ENCODE assay signal across 1 cellular context in the genomic region with DNA sequence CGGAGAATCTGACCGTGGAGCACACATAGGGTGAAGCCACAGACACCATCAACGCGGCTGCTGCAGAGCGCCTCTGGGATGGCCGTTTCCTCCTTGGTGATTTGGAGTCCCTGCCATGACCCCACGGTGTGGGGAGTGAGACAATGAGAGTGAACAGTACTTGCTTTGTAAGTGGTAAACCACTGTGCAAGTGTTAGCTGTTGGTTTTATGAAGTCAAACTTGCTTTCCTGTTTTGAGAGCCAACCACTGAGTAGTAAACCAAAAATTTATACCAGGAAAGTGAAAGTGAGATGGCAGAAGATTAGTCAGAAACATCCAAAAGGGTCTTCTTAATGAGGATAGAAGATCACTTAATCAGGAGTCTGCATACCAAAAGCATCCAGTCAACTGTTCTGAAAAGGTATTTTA.
TF ChIP-seq lines count a peak whose summit lies in the region.

No MANE protein-coding gene starts in this region.

TF ChIP-seq in GM12878, 131 proteins besides CTCF, POLR2A, EP300 and RAD21 (continued from another document and continues in another):
- TF ChIP-seq IRF4 (IDR thresholded peaks at IDR 0.05; ENCODE audit: low read depth, low read length) (peak; percentile 53; the same call in 1 of the 2 replicates), ZZZ3 (IDR thresholded peaks at IDR 0.05; ENCODE audit: control insufficient read depth, insufficient read length, low read depth) (no peak), BACH1 (IDR thresholded peaks at IDR 0.05; ENCODE audit: borderline replicate concordance) (peak; percentile 25; the same call in 1 of the 2 replicates), NFIC (IDR thresholded peaks at IDR 0.05; ENCODE audit: low read depth, low read length) (peak; percentile 47; the same call in 1 of the 2 replicates), DPF2 (IDR thresholded peaks at IDR 0.05) (peak; percentile 76; the same call in 1 of the 2 replicates), RAD51 (IDR thresholded peaks at IDR 0.05) (0 out of 2 replicates have a peak, but pooled peaks have one; percentile 19), SKIL (IDR thresholded peaks at IDR 0.05; ENCODE audit: low read depth, poor library complexity, severe bottlenecking) (peak; percentile 80), ELK1 (IDR thresholded peaks at IDR 0.05; ENCODE audit: low read depth, low read length) (no peak), CHD2 (IDR thresholded peaks at IDR 0.05; ENCODE audit: borderline replicate concordance, low read depth, low read length) (peak; percentile 56; the same call in 1 of the 2 replicates), ZNF207 (IDR thresholded peaks at IDR 0.05; ENCODE audit: borderline replicate concordance) (no peak), RCOR1 (conservative IDR thresholded peaks at IDR 0.05; ENCODE audit: low read depth, low read length) (peak; percentile 71; the same call in 1 of the 2 replicates), BCL11A (IDR thresholded peaks at IDR 0.05; ENCODE audit: low read depth, low read length) (peak; percentile 77), CBFB (IDR thresholded peaks at IDR 0.05; ENCODE audit: low read depth) (0 out of 2 replicates have a peak, but pooled peaks have one; percentile 28), SIN3A (IDR thresholded peaks at IDR 0.05; ENCODE audit: low read depth, low read length) (no peak), TCF12 (IDR thresholded peaks at IDR 0.05; ENCODE audit: low read depth, low read length) (peak; percentile 35; the same call in 1 of the 2 replicates), SP1 (IDR thresholded peaks at IDR 0.05; ENCODE audit: low read depth, low read length) (no peak), FOXK2 (IDR thresholded peaks at IDR 0.05) (0 out of 2 replicates have a peak, but pooled peaks have one; percentile 36), IKZF1 (conservative IDR thresholded peaks at IDR 0.05) (peak; percentile 88), ETV6 (conservative IDR thresholded peaks at IDR 0.05 in 1 of 2, IDR thresholded peaks at IDR 0.05 in 1 of 2; ENCODE audit: borderline replicate concordance in 1 of 2, low read depth in 1 of 2) (peak in 1 of 2 experiments; percentile 71; a peak in 1 of 4 replicates), SREBF1 (IDR thresholded peaks at IDR 0.05; ENCODE audit: low read length) (no peak), ESRRA (IDR thresholded peaks at IDR 0.05; ENCODE audit: low read length) (no peak), JUND (IDR thresholded peaks at IDR 0.05; ENCODE audit: low read depth, low read length) (no peak), MTA3 (IDR thresholded peaks at IDR 0.05; ENCODE audit: borderline replicate concordance, low read length) (peak; percentile 80; the same call in 1 of the 2 replicates), MYB (IDR thresholded peaks at IDR 0.05; ENCODE audit: borderline replicate concordance, low read depth, low read length) (no peak), ZNF384 (IDR thresholded peaks at IDR 0.05; ENCODE audit: borderline replicate concordance, low read depth, low read length) (no peak), ZNF274 (IDR thresholded peaks at IDR 0.05; ENCODE audit: insufficient read depth, insufficient read length) (no peak), EED (IDR thresholded peaks at IDR 0.05; ENCODE audit: low read depth) (peak; percentile 36; the same call in 1 of the 2 replicates), NBN (IDR thresholded peaks at IDR 0.05) (peak; percentile 72), BCL3 (IDR thresholded peaks at IDR 0.05; ENCODE audit: borderline replicate concordance, insufficient read depth, low read depth, low read length, poor library complexity, severe bottlenecking) (no peak), NR2C1 (IDR thresholded peaks at IDR 0.05) (no peak; the same call in 1 of the 2 replicates), IKZF2 (IDR thresholded peaks at IDR 0.05) (peak; percentile 84 to 86)
- TF ChIP-seq, protein P1, sequence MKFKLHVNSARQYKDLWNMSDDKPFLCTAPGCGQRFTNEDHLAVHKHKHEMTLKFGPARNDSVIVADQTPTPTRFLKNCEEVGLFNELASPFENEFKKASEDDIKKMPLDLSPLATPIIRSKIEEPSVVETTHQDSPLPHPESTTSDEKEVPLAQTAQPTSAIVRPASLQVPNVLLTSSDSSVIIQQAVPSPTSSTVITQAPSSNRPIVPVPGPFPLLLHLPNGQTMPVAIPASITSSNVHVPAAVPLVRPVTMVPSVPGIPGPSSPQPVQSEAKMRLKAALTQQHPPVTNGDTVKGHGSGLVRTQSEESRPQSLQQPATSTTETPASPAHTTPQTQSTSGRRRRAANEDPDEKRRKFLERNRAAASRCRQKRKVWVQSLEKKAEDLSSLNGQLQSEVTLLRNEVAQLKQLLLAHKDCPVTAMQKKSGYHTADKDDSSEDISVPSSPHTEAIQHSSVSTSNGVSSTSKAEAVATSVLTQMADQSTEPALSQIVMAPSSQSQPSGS (IDR thresholded peaks at IDR 0.05; ENCODE audit: low read length): 0 out of 2 replicates have a peak, but pooled peaks have one; percentile 54
- TF ChIP-seq, protein P2, sequence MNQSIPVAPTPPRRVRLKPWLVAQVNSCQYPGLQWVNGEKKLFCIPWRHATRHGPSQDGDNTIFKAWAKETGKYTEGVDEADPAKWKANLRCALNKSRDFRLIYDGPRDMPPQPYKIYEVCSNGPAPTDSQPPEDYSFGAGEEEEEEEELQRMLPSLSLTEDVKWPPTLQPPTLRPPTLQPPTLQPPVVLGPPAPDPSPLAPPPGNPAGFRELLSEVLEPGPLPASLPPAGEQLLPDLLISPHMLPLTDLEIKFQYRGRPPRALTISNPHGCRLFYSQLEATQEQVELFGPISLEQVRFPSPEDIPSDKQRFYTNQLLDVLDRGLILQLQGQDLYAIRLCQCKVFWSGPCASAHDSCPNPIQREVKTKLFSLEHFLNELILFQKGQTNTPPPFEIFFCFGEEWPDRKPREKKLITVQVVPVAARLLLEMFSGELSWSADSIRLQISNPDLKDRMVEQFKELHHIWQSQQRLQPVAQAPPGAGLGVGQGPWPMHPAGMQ (IDR thresholded peaks at IDR 0.05; ENCODE audit: borderline replicate concordance): no peak
- TF ChIP-seq, protein P3, sequence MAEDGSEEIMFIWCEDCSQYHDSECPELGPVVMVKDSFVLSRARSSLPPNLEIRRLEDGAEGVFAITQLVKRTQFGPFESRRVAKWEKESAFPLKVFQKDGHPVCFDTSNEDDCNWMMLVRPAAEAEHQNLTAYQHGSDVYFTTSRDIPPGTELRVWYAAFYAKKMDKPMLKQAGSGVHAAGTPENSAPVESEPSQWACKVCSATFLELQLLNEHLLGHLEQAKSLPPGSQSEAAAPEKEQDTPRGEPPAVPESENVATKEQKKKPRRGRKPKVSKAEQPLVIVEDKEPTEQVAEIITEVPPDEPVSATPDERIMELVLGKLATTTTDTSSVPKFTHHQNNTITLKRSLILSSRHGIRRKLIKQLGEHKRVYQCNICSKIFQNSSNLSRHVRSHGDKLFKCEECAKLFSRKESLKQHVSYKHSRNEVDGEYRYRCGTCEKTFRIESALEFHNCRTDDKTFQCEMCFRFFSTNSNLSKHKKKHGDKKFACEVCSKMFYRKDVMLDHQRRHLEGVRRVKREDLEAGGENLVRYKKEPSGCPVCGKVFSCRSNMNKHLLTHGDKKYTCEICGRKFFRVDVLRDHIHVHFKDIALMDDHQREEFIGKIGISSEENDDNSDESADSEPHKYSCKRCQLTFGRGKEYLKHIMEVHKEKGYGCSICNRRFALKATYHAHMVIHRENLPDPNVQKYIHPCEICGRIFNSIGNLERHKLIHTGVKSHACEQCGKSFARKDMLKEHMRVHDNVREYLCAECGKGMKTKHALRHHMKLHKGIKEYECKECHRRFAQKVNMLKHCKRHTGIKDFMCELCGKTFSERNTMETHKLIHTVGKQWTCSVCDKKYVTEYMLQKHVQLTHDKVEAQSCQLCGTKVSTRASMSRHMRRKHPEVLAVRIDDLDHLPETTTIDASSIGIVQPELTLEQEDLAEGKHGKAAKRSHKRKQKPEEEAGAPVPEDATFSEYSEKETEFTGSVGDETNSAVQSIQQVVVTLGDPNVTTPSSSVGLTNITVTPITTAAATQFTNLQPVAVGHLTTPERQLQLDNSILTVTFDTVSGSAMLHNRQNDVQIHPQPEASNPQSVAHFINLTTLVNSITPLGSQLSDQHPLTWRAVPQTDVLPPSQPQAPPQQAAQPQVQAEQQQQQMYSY (CRISPR knock-in tag; IDR thresholded peaks at IDR 0.05): no peak
- TF ChIP-seq, protein P4, sequence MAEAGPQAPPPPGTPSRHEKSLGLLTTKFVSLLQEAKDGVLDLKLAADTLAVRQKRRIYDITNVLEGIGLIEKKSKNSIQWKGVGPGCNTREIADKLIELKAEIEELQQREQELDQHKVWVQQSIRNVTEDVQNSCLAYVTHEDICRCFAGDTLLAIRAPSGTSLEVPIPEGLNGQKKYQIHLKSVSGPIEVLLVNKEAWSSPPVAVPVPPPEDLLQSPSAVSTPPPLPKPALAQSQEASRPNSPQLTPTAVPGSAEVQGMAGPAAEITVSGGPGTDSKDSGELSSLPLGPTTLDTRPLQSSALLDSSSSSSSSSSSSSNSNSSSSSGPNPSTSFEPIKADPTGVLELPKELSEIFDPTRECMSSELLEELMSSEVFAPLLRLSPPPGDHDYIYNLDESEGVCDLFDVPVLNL (IDR thresholded peaks at IDR 0.05; ENCODE audit: low read depth, low read length): no peak
- TF ChIP-seq, protein P5, sequence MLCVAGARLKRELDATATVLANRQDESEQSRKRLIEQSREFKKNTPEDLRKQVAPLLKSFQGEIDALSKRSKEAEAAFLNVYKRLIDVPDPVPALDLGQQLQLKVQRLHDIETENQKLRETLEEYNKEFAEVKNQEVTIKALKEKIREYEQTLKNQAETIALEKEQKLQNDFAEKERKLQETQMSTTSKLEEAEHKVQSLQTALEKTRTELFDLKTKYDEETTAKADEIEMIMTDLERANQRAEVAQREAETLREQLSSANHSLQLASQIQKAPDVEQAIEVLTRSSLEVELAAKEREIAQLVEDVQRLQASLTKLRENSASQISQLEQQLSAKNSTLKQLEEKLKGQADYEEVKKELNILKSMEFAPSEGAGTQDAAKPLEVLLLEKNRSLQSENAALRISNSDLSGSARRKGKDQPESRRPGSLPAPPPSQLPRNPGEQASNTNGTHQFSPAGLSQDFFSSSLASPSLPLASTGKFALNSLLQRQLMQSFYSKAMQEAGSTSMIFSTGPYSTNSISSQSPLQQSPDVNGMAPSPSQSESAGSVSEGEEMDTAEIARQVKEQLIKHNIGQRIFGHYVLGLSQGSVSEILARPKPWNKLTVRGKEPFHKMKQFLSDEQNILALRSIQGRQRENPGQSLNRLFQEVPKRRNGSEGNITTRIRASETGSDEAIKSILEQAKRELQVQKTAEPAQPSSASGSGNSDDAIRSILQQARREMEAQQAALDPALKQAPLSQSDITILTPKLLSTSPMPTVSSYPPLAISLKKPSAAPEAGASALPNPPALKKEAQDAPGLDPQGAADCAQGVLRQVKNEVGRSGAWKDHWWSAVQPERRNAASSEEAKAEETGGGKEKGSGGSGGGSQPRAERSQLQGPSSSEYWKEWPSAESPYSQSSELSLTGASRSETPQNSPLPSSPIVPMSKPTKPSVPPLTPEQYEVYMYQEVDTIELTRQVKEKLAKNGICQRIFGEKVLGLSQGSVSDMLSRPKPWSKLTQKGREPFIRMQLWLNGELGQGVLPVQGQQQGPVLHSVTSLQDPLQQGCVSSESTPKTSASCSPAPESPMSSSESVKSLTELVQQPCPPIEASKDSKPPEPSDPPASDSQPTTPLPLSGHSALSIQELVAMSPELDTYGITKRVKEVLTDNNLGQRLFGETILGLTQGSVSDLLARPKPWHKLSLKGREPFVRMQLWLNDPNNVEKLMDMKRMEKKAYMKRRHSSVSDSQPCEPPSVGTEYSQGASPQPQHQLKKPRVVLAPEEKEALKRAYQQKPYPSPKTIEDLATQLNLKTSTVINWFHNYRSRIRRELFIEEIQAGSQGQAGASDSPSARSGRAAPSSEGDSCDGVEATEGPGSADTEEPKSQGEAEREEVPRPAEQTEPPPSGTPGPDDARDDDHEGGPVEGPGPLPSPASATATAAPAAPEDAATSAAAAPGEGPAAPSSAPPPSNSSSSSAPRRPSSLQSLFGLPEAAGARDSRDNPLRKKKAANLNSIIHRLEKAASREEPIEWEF (IDR thresholded peaks at IDR 0.05; ENCODE audit: insufficient replicate concordance, low read depth, low read length): no peak
